ENCODE assay signal across 19 cellular contexts in genomic region chr5:62593331-62593730, GRCh38. TPM values are rescaled to one million over a fixed set of nuclear protein-coding genes. Genes with fewer than 3 reads are reported as not detected.
DNase-seq lines count a peak whose midpoint lies in the region; ATAC-seq and TF ChIP-seq lines count a peak whose summit lies in the region.
"Had no signal": no experiment of that assay in that cellular context is flagged by ENCODE, and none has a peak within 500 bp of the region (broad histone marks: within the 10 kb centered on the region; RNA-seq: fewer than 3 reads in every experiment).

No MANE protein-coding gene starts in this region.

- H3K9me3 Mint-ChIP-seq in H9 = no peaks in the 10 kb centered on the region
- no peaks in the 10 kb centered on the region for H3K9me3 Mint-ChIP-seq in natural killer cell

- no peaks in the 10 kb centered on the region for H3K79me2 ChIP-seq in H9 (ENCODE audit: insufficient read depth, low read length)

- H3K23me2 ChIP-seq in H9 (ENCODE audit: insufficient read length, low read depth, low read length, poor library complexity, severe bottlenecking) = no peaks in the 10 kb centered on the region

- H3K4me2 ChIP-seq in H9 (ENCODE audit: insufficient read depth, insufficient read length, low read length) = no peak overlapping the region
- H3K4me2 ChIP-seq: PC-9 had no signal

- no peaks in the 10 kb centered on the region for H3K36me3 ChIP-seq in brain microvascular endothelial cell (replicated peaks)

- ATAC-seq in natural killer cell (no peak), HG03460 (IDR thresholded peaks at IDR 0.05; ENCODE audit: unreplicated experiment) (no peak), HG02759 (IDR thresholded peaks at IDR 0.05; ENCODE audit: unreplicated experiment) (no peak)
- ATAC-seq: activated CD8-positive, alpha-beta T cell treated with anti-CD3 and anti-CD28 coated beads, Interleukin-2, amount 10 ng/mL, durations not matched to agents 7 days and 5 days; naive thymus-derived CD4-positive, alpha-beta T cell had no signal

- H3K23ac ChIP-seq in H9 (ENCODE audit: insufficient read length, low read depth, low read length) = no peak overlapping the region

- peak overlapping the region in 2 of 3 experiments; percentile 65 to 86; a peak in 2 of 7 replicates for H3K27ac Mint-ChIP-seq in H9
- peak overlapping the region in 1 of 2 donors; percentile 22 for H3K27ac Mint-ChIP-seq in natural killer cell
- H3K27ac Mint-ChIP-seq: activated CD8-positive, alpha-beta T cell treated with anti-CD3 and anti-CD28 coated beads, Interleukin-2, amount 10 ng/mL, durations not matched to agents 7 days and 5 days; B cell; progenitor cell of endocrine pancreas had no signal

- H3K4ac ChIP-seq in H9 (ENCODE audit: low read depth, low read length) = no peak overlapping the region

- TF ChIP-seq CTCF in AG10803 (conservative IDR thresholded peaks at IDR 0.05; ENCODE audit: low read length) (no peak), H9 (conservative IDR thresholded peaks at IDR 0.05) (no peak), brain microvascular endothelial cell (IDR thresholded peaks at IDR 0.05; ENCODE audit: low read depth, low read length, missing control alignments) (no peak), natural killer cell (IDR thresholded peaks at IDR 0.05) (no peak)

- H3K27me3 ChIP-seq in H9 (ENCODE audit: insufficient read depth, low read length) (no peaks in the 10 kb centered on the region), brain microvascular endothelial cell (replicated peaks) (no peaks in the 10 kb centered on the region)
- H3K27me3 ChIP-seq: dorsolateral prefrontal cortex had no signal

- H4K5ac ChIP-seq in H9 (ENCODE audit: insufficient read length, low read depth, low read length) = no peak overlapping the region

- no peak overlapping the region for H2BK120ac ChIP-seq in H9 (ENCODE audit: low read depth, low read length, poor library complexity, severe bottlenecking)

- H3K9me3 ChIP-seq in H9 (ENCODE audit: control insufficient read depth, low read depth, low read length) = no peaks in the 10 kb centered on the region
- H3K9me3 ChIP-seq: left ventricle myocardium inferior had no signal

- DNase-seq in AG10803 (ENCODE audit: low read depth) = peak; percentile 24
- no peak for DNase-seq in H9
- peak; percentile 18 for DNase-seq in brain microvascular endothelial cell
- peak; percentile 67 for DNase-seq in iris pigment epithelial cell (ENCODE audit: low read depth)
- DNase-seq in natural killer cell = no peak
- no peak for DNase-seq in amniotic stem cell (lab: John Stamatoyannopoulos, UW)
- DNase-seq: activated CD8-positive, alpha-beta T cell treated with anti-CD3 and anti-CD28 coated beads, Interleukin-2, amount 10 ng/mL, durations not matched to agents 7 days and 5 days; dorsolateral prefrontal cortex; foreskin melanocyte; left ventricle myocardium inferior; naive thymus-derived CD4-positive, alpha-beta T cell; NCI-H187 treated with DMSO at 0.1 percent for 48 hours; NCI-H524 treated with DMSO at 0.1 percent for 48 hours; PC-9; stimulated activated CD4-positive, alpha-beta T cell treated with anti-CD3 and anti-CD28 coated beads, Interleukin-12 subunit alpha, Interleukin-12 subunit beta, amount 100 ng/mL, for 4 hours had no signal

- H2BK20ac ChIP-seq in H9 (ENCODE audit: low read depth, low read length, poor library complexity, severe bottlenecking) = no peak overlapping the region

- H2BK5ac ChIP-seq in H9 (ENCODE audit: insufficient read length, low read length) = no peak overlapping the region

- no peak overlapping the region for H3K9ac ChIP-seq in H9 (ENCODE audit: extremely low read depth, insufficient read length, low read length)

- H3K27me3 Mint-ChIP-seq in H9 (ENCODE audit: low read depth) (no peaks in the 10 kb centered on the region), natural killer cell (ENCODE audit: low read depth in 2 of 2) (no peaks in the 10 kb centered on the region)
- H3K27me3 Mint-ChIP-seq: B cell; naive thymus-derived CD4-positive, alpha-beta T cell; progenitor cell of endocrine pancreas had no signal

- H3K4me1 Mint-ChIP-seq in H9 = peaks cover 17 to 21% of the 10 kb centered on the region in 2 experiments
- H3K4me1 Mint-ChIP-seq in natural killer cell = peaks cover 13 to 27% of the 10 kb centered on the region in 2 donors

- no peak overlapping the region for H2BK15ac ChIP-seq in H9 (ENCODE audit: low read depth, low read length)

- no peak overlapping the region for H2AK5ac ChIP-seq in H9 (ENCODE audit: insufficient read length, low read length)

- H3K4me3 ChIP-seq in AG10803 (ENCODE audit: low read length) (no peak overlapping the region), brain microvascular endothelial cell (ENCODE audit: low read depth, low read length) (no peak overlapping the region)
- H3K4me3 ChIP-seq: dorsolateral prefrontal cortex, left ventricle myocardium inferior, PC-9 had no signal

- no peak overlapping the region for H3K56ac ChIP-seq in H9 (ENCODE audit: insufficient read length, low read depth, low read length)

- H3K14ac ChIP-seq in H9 (ENCODE audit: insufficient read depth, low read length) = no peak overlapping the region

- no peaks in the 10 kb centered on the region for H3K79me1 ChIP-seq in H9 (ENCODE audit: insufficient read depth, low read depth, low read length, poor library complexity, severe bottlenecking)

- H4K20me1 ChIP-seq in H9 (ENCODE audit: control insufficient read depth, insufficient read depth, insufficient read length) = no peaks in the 10 kb centered on the region

- H3K4me3 Mint-ChIP-seq in H9 (no peak overlapping the region), natural killer cell (no peak overlapping the region)
- H3K4me3 Mint-ChIP-seq: activated CD8-positive, alpha-beta T cell treated with anti-CD3 and anti-CD28 coated beads, Interleukin-2, amount 10 ng/mL, durations not matched to agents 7 days and 5 days; B cell; naive thymus-derived CD4-positive, alpha-beta T cell had no signal

- H4K8ac ChIP-seq in H9 (replicated peaks; ENCODE audit: insufficient read length, low read depth, low read length) = no peak overlapping the region

- no peak overlapping the region for H2BK12ac ChIP-seq in H9 (ENCODE audit: insufficient read length, low read depth, low read length)

- in situ Hi-C loops in brain microvascular endothelial cell (cut with HindIII; ENCODE audit: low pct_ligation_motif_present, low sequenced_read_pairs) = no loop called here

- WGBS in H9 (ENCODE audit: extremely low coverage, insufficient read length, low lambda C conversion rate) = no CpG with 5 or more reads among the region's 1 CpG

- H3K18ac ChIP-seq in H9 (ENCODE audit: insufficient read length, low read depth, low read length) = no peak overlapping the region

- H3K36me3 Mint-ChIP-seq in H9 (ENCODE audit: insufficient read depth in 1 of 3, low read depth in 3 of 3) (peaks cover 6 to 27% (median 14%) of the 10 kb centered on the region in 3 experiments), natural killer cell (no peaks in the 10 kb centered on the region)

- H3K27ac ChIP-seq in H9 (ENCODE audit: insufficient read length, low read depth, low read length) (no peak overlapping the region), brain microvascular endothelial cell (no peak overlapping the region)
- H3K27ac ChIP-seq: dorsolateral prefrontal cortex, left ventricle myocardium inferior, PC-9 had no signal

- no peak overlapping the region for H4K91ac ChIP-seq in H9 (ENCODE audit: insufficient read length, low read depth, low read length)

- H2AFZ ChIP-seq in H9 (ENCODE audit: low read length) = no peak overlapping the region
- H2AFZ ChIP-seq: PC-9 had no signal

- peaks cover 8% of the 10 kb centered on the region; the same call in 1 of the 2 replicates for H3K4me1 ChIP-seq in H9 (ENCODE audit: insufficient read depth, low read length)
- H3K4me1 ChIP-seq: left ventricle myocardium inferior had no signal

- H3T11ph ChIP-seq in H9 (ENCODE audit: low read length) = no peak overlapping the region

- intact Hi-C loops in natural killer cell (cut with micrococcal nuclease) = no loop called here

RNA-seq across cellular contexts. Expression of gene LRRC70, which starts 14.7 kb away (rescaled TPM):
- total RNA-seq in H9 (2021) = 0.55 and 1.1 TPM in 2 replicates
- 10 to 100 TPM; 17.6 to 29.5 (median 21.2) TPM for total RNA-seq in natural killer cell

Comparison
In these comparisons a context has a peak if more than half of its experiments do, and no peak if none do; other contexts are left out.
1. DNase-seq: peak in AG10803 (single experiment), brain microvascular endothelial cell (single experiment) and iris pigment epithelial cell (single experiment); none in H9 (single experiment), natural killer cell (single experiment) and amniotic stem cell (single experiment).